ENCODE assay signal across 1 cellular context in the genomic region with DNA sequence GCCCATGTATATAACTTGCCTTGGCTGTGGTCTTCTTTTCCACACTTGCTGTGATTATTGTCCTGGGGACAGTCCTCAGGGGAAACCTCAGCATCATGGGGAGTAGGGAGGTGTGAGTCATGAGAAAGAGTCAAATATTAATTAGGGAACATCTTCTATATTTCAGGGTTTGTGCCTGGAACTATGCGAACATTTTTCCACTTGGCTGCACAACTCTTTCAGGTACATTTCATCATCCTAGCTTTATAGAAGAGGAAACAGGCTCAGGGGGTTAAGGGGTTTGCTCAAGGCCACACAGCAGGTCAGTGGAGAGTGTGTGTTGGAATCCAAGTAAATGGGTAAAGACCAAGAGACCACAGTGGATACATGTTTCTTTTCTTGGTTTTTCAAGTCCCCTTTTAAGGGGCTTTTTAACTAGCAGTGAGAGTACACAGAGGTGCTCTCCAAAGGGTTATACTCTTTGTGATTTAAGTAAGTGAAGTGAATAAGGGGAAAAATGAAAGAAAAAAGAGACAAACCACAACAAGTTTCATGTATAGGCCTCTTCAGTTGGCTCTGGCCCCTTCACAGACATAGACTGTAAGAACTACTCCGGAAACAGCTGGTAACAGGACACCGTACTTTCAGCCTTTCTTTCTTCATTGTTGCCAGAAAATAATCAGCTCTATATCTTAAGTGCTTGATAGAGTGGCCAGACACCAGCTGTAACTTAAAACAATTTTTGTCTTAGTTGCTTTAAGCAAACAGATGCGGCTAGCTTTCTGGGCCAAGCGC.
TF ChIP-seq lines count a peak whose summit lies in the region.

No MANE protein-coding gene starts in this region.

TF ChIP-seq in K562, 482 proteins besides CTCF, POLR2A, EP300 and RAD21 (continues in another document):
- no peak for TF ChIP-seq EP400 (IDR thresholded peaks at IDR 0.05)
- no peak for TF ChIP-seq SRF (CRISPR knock-in tag; IDR thresholded peaks at IDR 0.05)
- TF ChIP-seq CTBP1 (IDR thresholded peaks at IDR 0.05; ENCODE audit: borderline replicate concordance) = peak; percentile 14; the same call in 1 of the 2 replicates
- TF ChIP-seq, protein P1, sequence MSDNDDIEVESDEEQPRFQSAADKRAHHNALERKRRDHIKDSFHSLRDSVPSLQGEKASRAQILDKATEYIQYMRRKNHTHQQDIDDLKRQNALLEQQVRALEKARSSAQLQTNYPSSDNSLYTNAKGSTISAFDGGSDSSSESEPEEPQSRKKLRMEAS (CRISPR knock-in tag; IDR thresholded peaks at IDR 0.05) = no peak
- TF ChIP-seq, protein P2, sequence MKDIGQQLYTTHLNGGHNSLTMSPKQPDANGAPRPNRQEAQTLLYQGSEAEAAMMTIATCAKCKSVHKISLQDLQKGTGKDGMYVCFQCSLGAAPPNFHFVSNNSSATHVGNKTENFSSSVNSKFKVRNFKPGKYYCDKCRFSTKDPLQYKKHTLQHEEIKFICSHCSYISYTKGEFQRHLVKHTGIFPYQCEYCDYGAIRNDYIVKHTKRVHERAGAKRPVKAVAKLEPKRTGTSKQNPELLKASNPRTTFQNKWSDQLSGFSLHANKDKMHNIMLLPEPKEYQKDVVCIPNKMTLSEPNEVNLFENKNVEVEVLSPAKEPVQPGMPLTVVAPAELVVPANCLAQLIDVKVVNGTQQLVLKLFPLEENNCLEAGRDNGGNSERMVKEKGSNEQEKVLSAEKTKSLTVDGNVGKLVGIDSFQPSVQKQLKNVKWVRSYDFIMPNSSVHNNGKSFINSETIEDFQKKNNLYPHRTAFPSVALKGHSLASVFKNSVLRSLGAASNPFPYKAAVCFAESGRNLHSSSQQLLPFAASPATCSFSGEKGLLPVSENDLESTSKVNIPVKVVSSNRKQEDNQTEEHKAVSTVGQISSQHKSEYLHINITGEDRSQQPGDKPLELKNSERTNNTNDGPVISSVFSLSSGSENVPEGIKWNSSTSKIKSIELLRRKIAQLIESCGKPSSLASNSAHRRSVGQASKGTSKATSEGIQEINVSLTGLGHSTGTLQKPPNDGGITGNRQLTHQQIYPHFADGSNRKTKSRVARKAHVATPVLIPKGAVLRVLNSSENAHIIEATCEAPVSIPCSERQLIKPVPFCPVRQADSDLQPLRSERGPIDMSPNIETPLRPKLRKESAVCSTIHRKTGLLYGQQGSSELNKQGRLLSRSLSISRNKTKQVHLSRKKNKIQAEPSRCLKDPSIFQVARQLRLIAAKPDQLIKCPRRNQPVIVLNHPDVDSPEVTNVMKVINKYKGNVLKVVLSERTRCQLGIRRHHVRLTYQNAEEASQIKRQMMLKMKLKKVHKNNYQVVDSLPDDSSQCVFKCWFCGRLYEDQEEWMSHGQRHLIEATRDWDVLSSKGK (CRISPR knock-in tag; IDR thresholded peaks at IDR 0.05) = no peak
- TF ChIP-seq NR2C1 (IDR thresholded peaks at IDR 0.05) = no peak
- TF ChIP-seq NR2C1 (tag; IDR thresholded peaks at IDR 0.05) = peak; percentile 50; the same call in 1 of the 2 replicates
- TF ChIP-seq SMARCA4 (IDR thresholded peaks at IDR 0.05) = peak; percentile 15; the same call in 1 of the 2 replicates
- TF ChIP-seq POLR2AphosphoS2 (IDR thresholded peaks at IDR 0.05; ENCODE audit: low read length) = no peak
- TF ChIP-seq FOSL1 (tag; conservative IDR thresholded peaks at IDR 0.05) = peak; percentile 47; the same call in 1 of the 2 replicates
- TF ChIP-seq, protein P3, sequence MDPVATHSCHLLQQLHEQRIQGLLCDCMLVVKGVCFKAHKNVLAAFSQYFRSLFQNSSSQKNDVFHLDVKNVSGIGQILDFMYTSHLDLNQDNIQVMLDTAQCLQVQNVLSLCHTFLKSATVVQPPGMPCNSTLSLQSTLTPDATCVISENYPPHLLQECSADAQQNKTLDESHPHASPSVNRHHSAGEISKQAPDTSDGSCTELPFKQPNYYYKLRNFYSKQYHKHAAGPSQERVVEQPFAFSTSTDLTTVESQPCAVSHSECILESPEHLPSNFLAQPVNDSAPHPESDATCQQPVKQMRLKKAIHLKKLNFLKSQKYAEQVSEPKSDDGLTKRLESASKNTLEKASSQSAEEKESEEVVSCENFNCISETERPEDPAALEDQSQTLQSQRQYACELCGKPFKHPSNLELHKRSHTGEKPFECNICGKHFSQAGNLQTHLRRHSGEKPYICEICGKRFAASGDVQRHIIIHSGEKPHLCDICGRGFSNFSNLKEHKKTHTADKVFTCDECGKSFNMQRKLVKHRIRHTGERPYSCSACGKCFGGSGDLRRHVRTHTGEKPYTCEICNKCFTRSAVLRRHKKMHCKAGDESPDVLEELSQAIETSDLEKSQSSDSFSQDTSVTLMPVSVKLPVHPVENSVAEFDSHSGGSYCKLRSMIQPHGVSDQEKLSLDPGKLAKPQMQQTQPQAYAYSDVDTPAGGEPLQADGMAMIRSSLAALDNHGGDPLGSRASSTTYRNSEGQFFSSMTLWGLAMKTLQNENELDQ (CRISPR knock-in tag; IDR thresholded peaks at IDR 0.05; ENCODE audit: borderline replicate concordance) = no peak
- TF ChIP-seq CREB1 (IDR thresholded peaks at IDR 0.05) = no peak
- TF ChIP-seq CREB1 (CRISPR knock-in tag; IDR thresholded peaks at IDR 0.05) = no peak
- TF ChIP-seq CBX5 (IDR thresholded peaks at IDR 0.05; ENCODE audit: borderline replicate concordance, low read depth) = no peak
- TF ChIP-seq ZNF79 (CRISPR knock-in tag; IDR thresholded peaks at IDR 0.05; ENCODE audit: low read depth) = no peak
- TF ChIP-seq, protein P4, sequence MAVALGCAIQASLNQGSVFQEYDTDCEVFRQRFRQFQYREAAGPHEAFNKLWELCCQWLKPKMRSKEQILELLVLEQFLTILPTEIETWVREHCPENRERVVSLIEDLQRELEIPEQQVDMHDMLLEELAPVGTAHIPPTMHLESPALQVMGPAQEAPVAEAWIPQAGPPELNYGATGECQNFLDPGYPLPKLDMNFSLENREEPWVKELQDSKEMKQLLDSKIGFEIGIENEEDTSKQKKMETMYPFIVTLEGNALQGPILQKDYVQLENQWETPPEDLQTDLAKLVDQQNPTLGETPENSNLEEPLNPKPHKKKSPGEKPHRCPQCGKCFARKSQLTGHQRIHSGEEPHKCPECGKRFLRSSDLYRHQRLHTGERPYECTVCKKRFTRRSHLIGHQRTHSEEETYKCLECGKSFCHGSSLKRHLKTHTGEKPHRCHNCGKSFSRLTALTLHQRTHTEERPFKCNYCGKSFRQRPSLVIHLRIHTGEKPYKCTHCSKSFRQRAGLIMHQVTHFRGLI (CRISPR knock-in tag; IDR thresholded peaks at IDR 0.05) = no peak
- TF ChIP-seq, protein P5, sequence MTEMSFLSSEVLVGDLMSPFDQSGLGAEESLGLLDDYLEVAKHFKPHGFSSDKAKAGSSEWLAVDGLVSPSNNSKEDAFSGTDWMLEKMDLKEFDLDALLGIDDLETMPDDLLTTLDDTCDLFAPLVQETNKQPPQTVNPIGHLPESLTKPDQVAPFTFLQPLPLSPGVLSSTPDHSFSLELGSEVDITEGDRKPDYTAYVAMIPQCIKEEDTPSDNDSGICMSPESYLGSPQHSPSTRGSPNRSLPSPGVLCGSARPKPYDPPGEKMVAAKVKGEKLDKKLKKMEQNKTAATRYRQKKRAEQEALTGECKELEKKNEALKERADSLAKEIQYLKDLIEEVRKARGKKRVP (CRISPR knock-in tag; IDR thresholded peaks at IDR 0.05) = peak; percentile 88
- no peak for TF ChIP-seq CBX8 (IDR thresholded peaks at IDR 0.05; ENCODE audit: borderline replicate concordance, extremely low read depth, low read depth, low read length, poor library complexity, severe bottlenecking)
- peak; percentile 59; the same call in 1 of the 2 replicates for TF ChIP-seq POLR2H (tag; IDR thresholded peaks at IDR 0.05; ENCODE audit: low read depth)
- TF ChIP-seq KAT7 (CRISPR knock-in tag; IDR thresholded peaks at IDR 0.05; ENCODE audit: borderline replicate concordance) = no peak
- TF ChIP-seq ZNF175 (CRISPR knock-in tag; IDR thresholded peaks at IDR 0.05; ENCODE audit: low read depth) = peak; percentile 84; the same call in 1 of the 2 replicates
- no peak for TF ChIP-seq ZNF785 (CRISPR knock-in tag; IDR thresholded peaks at IDR 0.05)
- TF ChIP-seq SAFB (IDR thresholded peaks at IDR 0.05; ENCODE audit: borderline replicate concordance, low read depth, low read length) = no peak
- peak; percentile 57 for TF ChIP-seq ZFP36 (IDR thresholded peaks at IDR 0.05; ENCODE audit: low read depth, low read length, partially characterized antibody)
- no peak for TF ChIP-seq ASH1L (IDR thresholded peaks at IDR 0.05; ENCODE audit: borderline replicate concordance, low read depth, partially characterized antibody)
- TF ChIP-seq L3MBTL2 (IDR thresholded peaks at IDR 0.05) = 0 out of 2 replicates have a peak, but pooled peaks have one; percentile 28
- TF ChIP-seq ZNF143 (CRISPR knock-in tag; IDR thresholded peaks at IDR 0.05) = no peak
- TF ChIP-seq, protein P6, sequence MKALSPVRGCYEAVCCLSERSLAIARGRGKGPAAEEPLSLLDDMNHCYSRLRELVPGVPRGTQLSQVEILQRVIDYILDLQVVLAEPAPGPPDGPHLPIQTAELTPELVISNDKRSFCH (CRISPR knock-in tag; IDR thresholded peaks at IDR 0.05) = no peak
- TF ChIP-seq, protein P6 (tag; IDR thresholded peaks at IDR 0.05) = no peak
- TF ChIP-seq E2F3 (CRISPR knock-in tag; IDR thresholded peaks at IDR 0.05) = no peak
- 0 out of 2 replicates have a peak, but pooled peaks have one; percentile 31 for TF ChIP-seq ZSCAN32 (CRISPR knock-in tag; IDR thresholded peaks at IDR 0.05)
- TF ChIP-seq RBFOX2 (IDR thresholded peaks at IDR 0.05; ENCODE audit: low read depth, low read length) = peak; percentile 41
- TF ChIP-seq JUND (IDR thresholded peaks at IDR 0.05; ENCODE audit: borderline replicate concordance, low read depth, low read length) = peak; percentile 50; the same call in 1 of the 2 replicates
- TF ChIP-seq JUND (tag; IDR thresholded peaks at IDR 0.05; ENCODE audit: borderline replicate concordance, low read depth, low read length) = no peak
- peak in 1 of 2 experiments; percentile 80; a peak in 2 of 4 replicates for TF ChIP-seq TRIM24 (IDR thresholded peaks at IDR 0.05)
- no peak for TF ChIP-seq MTA2 (IDR thresholded peaks at IDR 0.05; ENCODE audit: low read depth)
- peak; percentile 75 for TF ChIP-seq FOXJ2 (tag; IDR thresholded peaks at IDR 0.05)
- TF ChIP-seq, protein P7, sequence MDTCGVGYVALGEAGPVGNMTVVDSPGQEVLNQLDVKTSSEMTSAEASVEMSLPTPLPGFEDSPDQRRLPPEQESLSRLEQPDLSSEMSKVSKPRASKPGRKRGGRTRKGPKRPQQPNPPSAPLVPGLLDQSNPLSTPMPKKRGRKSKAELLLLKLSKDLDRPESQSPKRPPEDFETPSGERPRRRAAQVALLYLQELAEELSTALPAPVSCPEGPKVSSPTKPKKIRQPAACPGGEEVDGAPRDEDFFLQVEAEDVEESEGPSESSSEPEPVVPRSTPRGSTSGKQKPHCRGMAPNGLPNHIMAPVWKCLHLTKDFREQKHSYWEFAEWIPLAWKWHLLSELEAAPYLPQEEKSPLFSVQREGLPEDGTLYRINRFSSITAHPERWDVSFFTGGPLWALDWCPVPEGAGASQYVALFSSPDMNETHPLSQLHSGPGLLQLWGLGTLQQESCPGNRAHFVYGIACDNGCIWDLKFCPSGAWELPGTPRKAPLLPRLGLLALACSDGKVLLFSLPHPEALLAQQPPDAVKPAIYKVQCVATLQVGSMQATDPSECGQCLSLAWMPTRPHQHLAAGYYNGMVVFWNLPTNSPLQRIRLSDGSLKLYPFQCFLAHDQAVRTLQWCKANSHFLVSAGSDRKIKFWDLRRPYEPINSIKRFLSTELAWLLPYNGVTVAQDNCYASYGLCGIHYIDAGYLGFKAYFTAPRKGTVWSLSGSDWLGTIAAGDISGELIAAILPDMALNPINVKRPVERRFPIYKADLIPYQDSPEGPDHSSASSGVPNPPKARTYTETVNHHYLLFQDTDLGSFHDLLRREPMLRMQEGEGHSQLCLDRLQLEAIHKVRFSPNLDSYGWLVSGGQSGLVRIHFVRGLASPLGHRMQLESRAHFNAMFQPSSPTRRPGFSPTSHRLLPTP (IDR thresholded peaks at IDR 0.05; ENCODE audit: borderline replicate concordance, extremely low read depth, insufficient read length) = no peak
- no peak for TF ChIP-seq PHTF2 (CRISPR knock-in tag; IDR thresholded peaks at IDR 0.05)
- TF ChIP-seq ATF7 (IDR thresholded peaks at IDR 0.05) = peak; percentile 68; the same call in 1 of the 2 replicates
- no peak for TF ChIP-seq ZNF583 (CRISPR knock-in tag; IDR thresholded peaks at IDR 0.05)
- no peak for TF ChIP-seq ZNF212 (CRISPR knock-in tag; IDR thresholded peaks at IDR 0.05)
- TF ChIP-seq PTTG1 (tag; IDR thresholded peaks at IDR 0.05; ENCODE audit: low read depth) = peak; percentile 46; the same call in 1 of the 2 replicates
- TF ChIP-seq CSDE1 (IDR thresholded peaks at IDR 0.05) = no peak
- peak; percentile 54 for TF ChIP-seq CXXC5 (CRISPR knock-in tag; IDR thresholded peaks at IDR 0.05)
- peak; percentile 87 for TF ChIP-seq CEBPG (CRISPR knock-in tag; IDR thresholded peaks at IDR 0.05)
- peak; percentile 62 to 96 for TF ChIP-seq CEBPG (tag; conservative IDR thresholded peaks at IDR 0.05 in 1 of 2, IDR thresholded peaks at IDR 0.05 in 1 of 2)
- TF ChIP-seq CCAR2 (IDR thresholded peaks at IDR 0.05; ENCODE audit: low read depth, low read length) = no peak
- TF ChIP-seq NR2C2 (CRISPR knock-in tag; IDR thresholded peaks at IDR 0.05) = no peak
- peak; percentile 60; the same call in 1 of the 2 replicates for TF ChIP-seq NR2C2 (tag; IDR thresholded peaks at IDR 0.05)
- TF ChIP-seq TARDBP (IDR thresholded peaks at IDR 0.05) = no peak
- TF ChIP-seq, protein P8, sequence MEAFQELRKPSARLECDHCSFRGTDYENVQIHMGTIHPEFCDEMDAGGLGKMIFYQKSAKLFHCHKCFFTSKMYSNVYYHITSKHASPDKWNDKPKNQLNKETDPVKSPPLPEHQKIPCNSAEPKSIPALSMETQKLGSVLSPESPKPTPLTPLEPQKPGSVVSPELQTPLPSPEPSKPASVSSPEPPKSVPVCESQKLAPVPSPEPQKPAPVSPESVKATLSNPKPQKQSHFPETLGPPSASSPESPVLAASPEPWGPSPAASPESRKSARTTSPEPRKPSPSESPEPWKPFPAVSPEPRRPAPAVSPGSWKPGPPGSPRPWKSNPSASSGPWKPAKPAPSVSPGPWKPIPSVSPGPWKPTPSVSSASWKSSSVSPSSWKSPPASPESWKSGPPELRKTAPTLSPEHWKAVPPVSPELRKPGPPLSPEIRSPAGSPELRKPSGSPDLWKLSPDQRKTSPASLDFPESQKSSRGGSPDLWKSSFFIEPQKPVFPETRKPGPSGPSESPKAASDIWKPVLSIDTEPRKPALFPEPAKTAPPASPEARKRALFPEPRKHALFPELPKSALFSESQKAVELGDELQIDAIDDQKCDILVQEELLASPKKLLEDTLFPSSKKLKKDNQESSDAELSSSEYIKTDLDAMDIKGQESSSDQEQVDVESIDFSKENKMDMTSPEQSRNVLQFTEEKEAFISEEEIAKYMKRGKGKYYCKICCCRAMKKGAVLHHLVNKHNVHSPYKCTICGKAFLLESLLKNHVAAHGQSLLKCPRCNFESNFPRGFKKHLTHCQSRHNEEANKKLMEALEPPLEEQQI (IDR thresholded peaks at IDR 0.05) = no peak
- TF ChIP-seq IRF2 (CRISPR knock-in tag; IDR thresholded peaks at IDR 0.05) = no peak
- 0 out of 2 replicates have a peak, but pooled peaks have one; percentile 33 for TF ChIP-seq JUN (IDR thresholded peaks at IDR 0.05; ENCODE audit: borderline replicate concordance, low read depth, low read length)
- TF ChIP-seq JUN (CRISPR knock-in tag; IDR thresholded peaks at IDR 0.05; ENCODE audit: borderline replicate concordance) = no peak
- peak; percentile 54; the same call in 1 of the 2 replicates for TF ChIP-seq DMBX1 (CRISPR knock-in tag; IDR thresholded peaks at IDR 0.05; ENCODE audit: borderline replicate concordance)
- TF ChIP-seq ZNF764 (CRISPR knock-in tag; IDR thresholded peaks at IDR 0.05; ENCODE audit: low read depth) = no peak
